Comparison of ENCODE assay signal across 9 cellular contexts in the genomic region with DNA sequence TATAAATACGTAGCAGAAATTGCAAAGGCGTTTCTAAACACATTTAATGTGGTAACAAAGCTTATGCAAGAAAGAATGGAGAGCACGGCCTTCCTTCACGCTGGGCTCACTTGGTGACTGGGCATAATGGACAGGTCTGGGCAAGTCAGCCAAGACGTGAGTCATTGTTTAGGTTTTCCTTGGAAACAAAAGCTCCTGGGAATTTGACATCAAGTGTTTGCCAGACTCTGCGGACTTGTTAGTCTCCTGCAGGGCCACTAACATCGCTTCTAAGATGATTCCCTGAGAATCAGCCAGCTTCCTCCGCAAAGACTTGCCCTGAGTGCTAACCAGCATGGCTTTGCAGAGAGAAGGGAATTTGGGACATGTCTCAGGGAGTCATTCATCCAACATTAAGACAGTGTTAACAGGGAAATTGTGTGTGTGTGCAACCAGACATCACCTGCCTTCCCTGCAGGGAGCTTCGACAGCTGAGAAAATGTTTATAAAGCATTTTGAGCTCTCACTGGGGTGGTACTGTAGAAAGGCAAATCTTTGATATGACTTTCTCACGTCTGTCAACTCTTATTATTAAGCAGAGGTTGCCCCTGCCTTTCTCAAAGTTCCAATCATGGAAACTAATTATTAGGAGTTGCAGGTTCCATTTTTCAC.
A peak's percentile ranks its signal among the peaks of the same experiment; 100 is the strongest.
DNase-seq lines count a peak whose midpoint lies in the region; ATAC-seq and TF ChIP-seq lines count a peak whose summit lies in the region.
"Had no signal": no experiment of that assay in that cellular context is flagged by ENCODE, and none has a peak within 500 bp of the region (broad histone marks: within the 10 kb centered on the region; RNA-seq: fewer than 3 reads in every experiment).

No MANE protein-coding gene starts in this region.

- TF ChIP-seq CTCF in astrocyte of the spinal cord (IDR thresholded peaks at IDR 0.05; ENCODE audit: low read depth, low read length): no peak
- TF ChIP-seq CTCF in CD8-positive, alpha-beta T cell (IDR thresholded peaks at IDR 0.05): no peak

- ATAC-seq in aorta (ENCODE audit: low FRiP score): peak; percentile 70
- ATAC-seq in CD8-positive, alpha-beta T cell: no peak

- no peaks in the 10 kb centered on the region for H3K9me3 Mint-ChIP-seq in CD8-positive, alpha-beta T cell

- no peak overlapping the region for H3K27ac Mint-ChIP-seq in CD8-positive, alpha-beta T cell

- peaks cover 2% of the 10 kb centered on the region for H3K4me1 ChIP-seq in iPS DF 6.9 (ENCODE audit: control insufficient read depth, insufficient read depth, low read length)
- peaks cover 0 to 17% of the 10 kb centered on the region in 2 donors for H3K4me1 ChIP-seq in aorta (ENCODE audit: control insufficient read depth in 1 of 2, insufficient read depth in 2 of 2, low read length in 2 of 2)
- H3K4me1 ChIP-seq in CD8-positive, alpha-beta T cell (ENCODE audit: insufficient read depth, low read length): no peaks in the 10 kb centered on the region

- no peaks in the 10 kb centered on the region for H3K4me1 Mint-ChIP-seq in CD8-positive, alpha-beta T cell (ENCODE audit: low read depth)

- no peaks in the 10 kb centered on the region for H3K27me3 ChIP-seq in iPS DF 6.9 (ENCODE audit: control insufficient read depth, insufficient read depth, low read length)
- H3K27me3 ChIP-seq in aorta (ENCODE audit: control insufficient read depth in 1 of 2, insufficient read depth in 2 of 2, low read length in 1 of 2): no peaks in the 10 kb centered on the region
- no peaks in the 10 kb centered on the region for H3K27me3 ChIP-seq in CD8-positive, alpha-beta T cell (ENCODE audit: insufficient read depth, low read length)

- intact Hi-C loops in aorta (cut with DNase I): no loop called here
- intact Hi-C loops in CD8-positive, alpha-beta T cell (cut with DNase I, micrococcal nuclease): no loop called here

- H3K27me3 Mint-ChIP-seq in CD8-positive, alpha-beta T cell (ENCODE audit: low read depth): no peaks in the 10 kb centered on the region

- H3K4me3 Mint-ChIP-seq in CD8-positive, alpha-beta T cell: no peak overlapping the region

- DNase-seq in NCI-H510A treated with DMSO at 0.1 percent for 48 hours (lab: John Stamatoyannopoulos, UW) (peak; percentile 11), NCI-H510A (lab: John Stamatoyannopoulos, UW) (no peak), astrocyte of the spinal cord (ENCODE audit: low read depth, low spot score) (peak; percentile 94), iPS DF 6.9 (ENCODE audit: low read depth, low spot score) (peak; percentile 31), aorta (peak; percentile 70 to 78), hepatic stellate cell (ENCODE audit: low spot score) (no peak), cortex of kidney (lab: John Stamatoyannopoulos, UW) (no peak)
- DNase-seq in CD8-positive, alpha-beta T cell: no peak
- DNase-seq: stimulated activated CD8-positive, alpha-beta memory T cell treated with anti-CD3 and anti-CD28 coated beads, Interleukin-4, amount 100 ng/mL, for 48 hours had no signal

- in situ Hi-C loops in astrocyte of the spinal cord (cut with HindIII; ENCODE audit: low sequenced_read_pairs): no loop called here

- H3K4me3 ChIP-seq in astrocyte of the spinal cord (ENCODE audit: low read depth, low read length): no peak overlapping the region
- H3K4me3 ChIP-seq in iPS DF 6.9 (ENCODE audit: low read length): no peak overlapping the region
- no peak overlapping the region for H3K4me3 ChIP-seq in aorta (ENCODE audit: low read length in 2 of 2)
- no peak overlapping the region for H3K4me3 ChIP-seq in CD8-positive, alpha-beta T cell (ENCODE audit: low read depth, low read length)

- POLR2A ChIA-PET in CD8-positive, alpha-beta T cell (lab: Charles Lee): no interaction called here

- H3K36me3 ChIP-seq in iPS DF 6.9 (ENCODE audit: control insufficient read depth, insufficient read depth, low read length): no peaks in the 10 kb centered on the region
- H3K36me3 ChIP-seq in aorta (ENCODE audit: control insufficient read depth in 1 of 2, insufficient read depth in 2 of 2, low read length in 1 of 2): no peaks in the 10 kb centered on the region
- H3K36me3 ChIP-seq in CD8-positive, alpha-beta T cell (ENCODE audit: insufficient read depth, low read length): no peaks in the 10 kb centered on the region

- H3K9me3 ChIP-seq in iPS DF 6.9 (ENCODE audit: control insufficient read depth, insufficient read depth, low read length) (no peaks in the 10 kb centered on the region), aorta (ENCODE audit: control insufficient read depth, low read length) (no peaks in the 10 kb centered on the region)
- H3K9me3 ChIP-seq in CD8-positive, alpha-beta T cell (ENCODE audit: low read length): no peaks in the 10 kb centered on the region

- H3K27ac ChIP-seq in iPS DF 6.9 (ENCODE audit: low read length) (no peak overlapping the region), aorta (ENCODE audit: low read depth in 1 of 2, low read length in 2 of 2) (peak overlapping the region in 1 of 2 donors; percentile 28)
- H3K27ac ChIP-seq in CD8-positive, alpha-beta T cell (ENCODE audit: low read depth, low read length): no peak overlapping the region

- no peaks in the 10 kb centered on the region for H3K36me3 Mint-ChIP-seq in CD8-positive, alpha-beta T cell

- CTCF ChIA-PET in CD8-positive, alpha-beta T cell (lab: Charles Lee): no interaction called here

- WGBS in iPS DF 6.9 (ENCODE audit: insufficient coverage, insufficient read length): no CpG with 5 or more reads among the region's 10 CpGs
- WGBS in aorta, 2 donors: 8% methylated on average over 10 of the region's 10 CpGs

Comparison
In these comparisons a context has a peak if more than half of its experiments do, and no peak if none do; other contexts are left out.
1. DNase-seq: peak in NCI-H510A treated with DMSO at 0.1 percent for 48 hours (single experiment), astrocyte of the spinal cord (single experiment), iPS DF 6.9 (single experiment) and aorta (2 of 2); none in NCI-H510A (single experiment), hepatic stellate cell (single experiment), cortex of kidney (single experiment) and CD8-positive, alpha-beta T cell (0 of 7).